In the genomic region with DNA sequence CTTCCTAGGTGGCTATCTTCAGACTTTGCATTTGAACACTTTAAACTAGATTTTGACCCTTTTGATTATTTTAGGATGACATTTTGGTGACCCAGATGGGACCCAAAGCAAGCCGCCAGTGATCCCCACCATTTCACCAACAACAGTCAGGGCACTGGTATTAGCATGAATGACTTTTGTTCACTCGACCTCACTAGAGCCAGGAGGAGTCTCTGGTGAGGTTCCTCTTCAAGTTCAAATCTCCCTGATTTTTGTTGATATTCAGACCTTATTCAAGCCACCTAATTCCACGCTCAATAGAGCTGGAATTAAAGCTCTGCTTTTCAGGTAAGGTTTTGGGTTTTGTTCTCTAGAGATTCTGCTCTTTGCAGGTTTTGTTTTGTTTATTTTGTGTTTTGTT, we compare ENCODE assay signal across 9 cellular contexts.
DNase-seq lines count a peak whose midpoint lies in the region; ATAC-seq and TF ChIP-seq lines count a peak whose summit lies in the region.
"Had no signal": no experiment of that assay in that cellular context is flagged by ENCODE, and none has a peak within 500 bp of the region (broad histone marks: within the 10 kb centered on the region; RNA-seq: fewer than 3 reads in every experiment).

No MANE protein-coding gene starts in this region.

- H3K27ac Mint-ChIP-seq in natural killer cell: peak overlapping the region; percentile 37 to 59

- H3K4me1 Mint-ChIP-seq in natural killer cell: peaks cover 28 to 29% of the 10 kb centered on the region in 2 donors

- intact Hi-C loops in natural killer cell (cut with micrococcal nuclease): no loop called here

- peak overlapping the region; percentile 82 for H3K4me3 Mint-ChIP-seq in natural killer cell

- DNase-seq in natural killer cell (no peak), GM10266 (ENCODE audit: extremely low spot score) (no peak), NCI-H1105 (lab: John Stamatoyannopoulos, UW) (no peak)
- DNase-seq: caudate nucleus, NCI-H2081 had no signal

- H3K36me3 Mint-ChIP-seq in natural killer cell: no peaks in the 10 kb centered on the region

- ATAC-seq in GM19043 (IDR thresholded peaks at IDR 0.05; ENCODE audit: low read depth, unreplicated experiment) (peak; percentile 26), GM21825 (IDR thresholded peaks at IDR 0.05; ENCODE audit: unreplicated experiment) (peak; percentile 39), HG03439 (IDR thresholded peaks at IDR 0.05; ENCODE audit: unreplicated experiment) (peak; percentile 6), natural killer cell (no peak), SK-N-SH treated with all-trans-retinoic acid at 6 μM for 48 hours (no peak)

- peaks cover 20 to 23% of the 10 kb centered on the region in 2 donors for H3K27me3 Mint-ChIP-seq in natural killer cell (ENCODE audit: low read depth in 2 of 2)

- TF ChIP-seq CTCF in natural killer cell (IDR thresholded peaks at IDR 0.05) (no peak), GM10266 (IDR thresholded peaks at IDR 0.05; ENCODE audit: control insufficient read depth, insufficient read depth, low read depth, missing control alignments) (no peak)

- H3K9me3 Mint-ChIP-seq in natural killer cell: no peaks in the 10 kb centered on the region

TF ChIP-seq in SK-N-SH treated with all-trans-retinoic acid at 6 μM for 48 hours, 23 proteins besides CTCF, POLR2A, EP300 and RAD21:
- TF ChIP-seq, protein P1, sequence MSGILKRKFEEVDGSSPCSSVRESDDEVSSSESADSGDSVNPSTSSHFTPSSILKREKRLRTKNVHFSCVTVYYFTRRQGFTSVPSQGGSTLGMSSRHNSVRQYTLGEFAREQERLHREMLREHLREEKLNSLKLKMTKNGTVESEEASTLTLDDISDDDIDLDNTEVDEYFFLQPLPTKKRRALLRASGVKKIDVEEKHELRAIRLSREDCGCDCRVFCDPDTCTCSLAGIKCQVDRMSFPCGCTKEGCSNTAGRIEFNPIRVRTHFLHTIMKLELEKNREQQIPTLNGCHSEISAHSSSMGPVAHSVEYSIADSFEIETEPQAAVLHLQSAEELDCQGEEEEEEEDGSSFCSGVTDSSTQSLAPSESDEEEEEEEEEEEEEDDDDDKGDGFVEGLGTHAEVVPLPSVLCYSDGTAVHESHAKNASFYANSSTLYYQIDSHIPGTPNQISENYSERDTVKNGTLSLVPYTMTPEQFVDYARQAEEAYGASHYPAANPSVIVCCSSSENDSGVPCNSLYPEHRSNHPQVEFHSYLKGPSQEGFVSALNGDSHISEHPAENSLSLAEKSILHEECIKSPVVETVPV (CRISPR knock-in tag; IDR thresholded peaks at IDR 0.05): no peak
- TF ChIP-seq OSR1 (CRISPR knock-in tag; IDR thresholded peaks at IDR 0.05) (no peak), ISL1 (CRISPR knock-in tag; IDR thresholded peaks at IDR 0.05) (no peak), TOX (CRISPR knock-in tag; IDR thresholded peaks at IDR 0.05; ENCODE audit: borderline replicate concordance) (no peak), GLIS3 (CRISPR knock-in tag; IDR thresholded peaks at IDR 0.05) (no peak), ZFP30 (CRISPR knock-in tag; IDR thresholded peaks at IDR 0.05) (no peak), ESRRG (CRISPR knock-in tag; IDR thresholded peaks at IDR 0.05) (no peak), SNAI2 (CRISPR knock-in tag; IDR thresholded peaks at IDR 0.05) (no peak), RARB (CRISPR knock-in tag; IDR thresholded peaks at IDR 0.05) (no peak), ZFP3 (CRISPR knock-in tag; IDR thresholded peaks at IDR 0.05) (no peak), ZNF8 (CRISPR knock-in tag; IDR thresholded peaks at IDR 0.05) (no peak), ZNF70 (CRISPR knock-in tag; IDR thresholded peaks at IDR 0.05) (no peak), TCF4 (CRISPR knock-in tag; IDR thresholded peaks at IDR 0.05; ENCODE audit: borderline replicate concordance) (no peak), ZC3H10 (CRISPR knock-in tag; IDR thresholded peaks at IDR 0.05) (no peak)
- TF ChIP-seq, protein P2, sequence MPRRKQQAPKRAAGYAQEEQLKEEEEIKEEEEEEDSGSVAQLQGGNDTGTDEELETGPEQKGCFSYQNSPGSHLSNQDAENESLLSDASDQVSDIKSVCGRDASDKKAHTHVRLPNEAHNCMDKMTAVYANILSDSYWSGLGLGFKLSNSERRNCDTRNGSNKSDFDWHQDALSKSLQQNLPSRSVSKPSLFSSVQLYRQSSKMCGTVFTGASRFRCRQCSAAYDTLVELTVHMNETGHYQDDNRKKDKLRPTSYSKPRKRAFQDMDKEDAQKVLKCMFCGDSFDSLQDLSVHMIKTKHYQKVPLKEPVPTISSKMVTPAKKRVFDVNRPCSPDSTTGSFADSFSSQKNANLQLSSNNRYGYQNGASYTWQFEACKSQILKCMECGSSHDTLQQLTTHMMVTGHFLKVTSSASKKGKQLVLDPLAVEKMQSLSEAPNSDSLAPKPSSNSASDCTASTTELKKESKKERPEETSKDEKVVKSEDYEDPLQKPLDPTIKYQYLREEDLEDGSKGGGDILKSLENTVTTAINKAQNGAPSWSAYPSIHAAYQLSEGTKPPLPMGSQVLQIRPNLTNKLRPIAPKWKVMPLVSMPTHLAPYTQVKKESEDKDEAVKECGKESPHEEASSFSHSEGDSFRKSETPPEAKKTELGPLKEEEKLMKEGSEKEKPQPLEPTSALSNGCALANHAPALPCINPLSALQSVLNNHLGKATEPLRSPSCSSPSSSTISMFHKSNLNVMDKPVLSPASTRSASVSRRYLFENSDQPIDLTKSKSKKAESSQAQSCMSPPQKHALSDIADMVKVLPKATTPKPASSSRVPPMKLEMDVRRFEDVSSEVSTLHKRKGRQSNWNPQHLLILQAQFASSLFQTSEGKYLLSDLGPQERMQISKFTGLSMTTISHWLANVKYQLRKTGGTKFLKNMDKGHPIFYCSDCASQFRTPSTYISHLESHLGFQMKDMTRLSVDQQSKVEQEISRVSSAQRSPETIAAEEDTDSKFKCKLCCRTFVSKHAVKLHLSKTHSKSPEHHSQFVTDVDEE (CRISPR knock-in tag; IDR thresholded peaks at IDR 0.05): no peak

Comparison
In these comparisons a context has a peak if more than half of its experiments do, and no peak if none do; other contexts are left out.
1. ATAC-seq: peak in GM19043 (single experiment), GM21825 (single experiment) and HG03439 (single experiment); none in natural killer cell (0 of 3) and SK-N-SH treated with all-trans-retinoic acid at 6 μM for 48 hours (single experiment).